Comparison of ENCODE assay signal across 1 cellular context in the genomic region with DNA sequence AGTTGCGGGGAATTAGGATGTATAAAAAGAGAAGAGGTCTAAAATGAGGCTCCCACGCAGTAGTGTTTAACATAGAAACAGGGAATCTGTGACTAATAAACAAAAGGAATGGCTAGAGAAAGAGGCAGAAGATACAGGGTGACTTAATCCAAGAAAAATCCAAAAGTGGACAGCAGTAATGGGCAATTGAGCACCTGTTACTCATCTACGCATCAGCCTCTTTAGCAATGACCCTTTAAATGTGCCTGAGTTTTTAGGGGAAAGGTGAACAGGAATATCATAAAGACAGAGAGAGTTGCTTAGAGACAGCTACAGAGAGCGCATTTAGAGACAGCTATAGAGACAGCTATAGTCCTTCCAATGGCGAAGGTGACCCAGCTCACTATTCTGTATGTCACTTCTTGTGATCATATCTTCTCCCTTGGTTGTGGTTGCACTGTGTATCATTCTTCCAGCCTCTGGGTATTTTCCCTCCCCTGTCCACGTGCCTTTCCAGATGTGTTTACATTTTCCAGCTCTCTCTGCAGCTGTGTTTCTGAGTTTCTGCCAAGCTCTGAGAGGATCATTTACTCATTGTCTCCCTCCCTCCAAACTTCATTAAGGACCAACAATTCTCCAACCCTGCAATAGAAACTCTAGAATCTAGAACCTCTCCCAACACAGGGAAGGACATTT.
TF ChIP-seq lines count a peak whose summit lies in the region.

No MANE protein-coding gene starts in this region.

TF ChIP-seq in SK-N-SH, 30 proteins besides CTCF, POLR2A, EP300 and RAD21 (continued from another document):
- TF ChIP-seq TAF1 (IDR thresholded peaks at IDR 0.05; ENCODE audit: borderline replicate concordance, low read depth, low read length) (no peak), POLR2AphosphoS5 (IDR thresholded peaks at IDR 0.05; ENCODE audit: low read depth, low read length) (no peak)
